ENCODE assay signal across 1 cellular context in genomic region chr17:1460233-1460632, GRCh38.
TF ChIP-seq lines count a peak whose summit lies in the region.

No MANE protein-coding gene starts in this region.

TF ChIP-seq in HepG2, 621 proteins besides CTCF, POLR2A, EP300 and RAD21 (continued from another document):
- no peak for TF ChIP-seq FOXP4 (CRISPR knock-in tag; IDR thresholded peaks at IDR 0.05)
- TF ChIP-seq KMT2B (CRISPR knock-in tag; IDR thresholded peaks at IDR 0.05): no peak
- no peak for TF ChIP-seq ZNF512B (CRISPR knock-in tag; IDR thresholded peaks at IDR 0.05; ENCODE audit: borderline replicate concordance)
- no peak for TF ChIP-seq ZNF788 (CRISPR knock-in tag; IDR thresholded peaks at IDR 0.05; ENCODE audit: borderline replicate concordance)
- no peak for TF ChIP-seq POLR2G (IDR thresholded peaks at IDR 0.05; ENCODE audit: low read depth, low read length)
- no peak for TF ChIP-seq GPBP1L1 (CRISPR knock-in tag; IDR thresholded peaks at IDR 0.05)
- no peak for TF ChIP-seq ZNF34 (CRISPR knock-in tag; IDR thresholded peaks at IDR 0.05; ENCODE audit: borderline replicate concordance)
- no peak for TF ChIP-seq KMT2A (CRISPR knock-in tag; IDR thresholded peaks at IDR 0.05)
- TF ChIP-seq SP2 (CRISPR knock-in tag; IDR thresholded peaks at IDR 0.05): no peak
- TF ChIP-seq TFDP1 (CRISPR knock-in tag; IDR thresholded peaks at IDR 0.05; ENCODE audit: borderline replicate concordance): no peak
- TF ChIP-seq DDIT3 (CRISPR knock-in tag; IDR thresholded peaks at IDR 0.05): no peak
- TF ChIP-seq HOXD1 (CRISPR knock-in tag; IDR thresholded peaks at IDR 0.05): no peak
- no peak for TF ChIP-seq ZNF143 (CRISPR knock-in tag; IDR thresholded peaks at IDR 0.05)
- TF ChIP-seq HNF1B (CRISPR knock-in tag; IDR thresholded peaks at IDR 0.05): no peak
- no peak for TF ChIP-seq NR3C1 (CRISPR knock-in tag; IDR thresholded peaks at IDR 0.05)
- no peak for TF ChIP-seq ZMYM2 (CRISPR knock-in tag; IDR thresholded peaks at IDR 0.05)
- TF ChIP-seq ZMAT5 (CRISPR knock-in tag; IDR thresholded peaks at IDR 0.05; ENCODE audit: borderline replicate concordance, low read depth): no peak
